ENCODE assay signal across 1 cellular context in the genomic region with DNA sequence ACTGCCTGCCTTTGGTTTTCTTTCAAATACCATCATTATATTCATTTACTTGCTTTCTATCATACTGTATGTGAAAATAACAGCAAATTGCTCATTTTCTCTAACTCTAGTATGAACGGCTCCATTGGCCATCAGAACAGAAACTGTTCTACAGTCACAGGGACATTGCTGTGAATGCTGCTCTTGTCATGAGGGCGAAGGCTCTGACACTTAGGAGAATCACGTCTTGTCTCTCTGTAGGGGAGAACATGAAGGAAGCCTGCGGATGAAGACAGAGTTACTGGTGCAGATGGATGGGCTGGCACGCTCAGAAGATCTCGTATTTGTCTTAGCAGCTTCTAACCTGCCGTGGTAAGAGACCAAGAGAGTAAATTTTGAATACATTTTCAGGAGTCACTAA.
TF ChIP-seq lines count a peak whose summit lies in the region.

No MANE protein-coding gene starts in this region.

TF ChIP-seq in WTC11, 78 proteins besides CTCF, POLR2A, EP300 and RAD21 (continued from another document):
- TF ChIP-seq, protein P1, sequence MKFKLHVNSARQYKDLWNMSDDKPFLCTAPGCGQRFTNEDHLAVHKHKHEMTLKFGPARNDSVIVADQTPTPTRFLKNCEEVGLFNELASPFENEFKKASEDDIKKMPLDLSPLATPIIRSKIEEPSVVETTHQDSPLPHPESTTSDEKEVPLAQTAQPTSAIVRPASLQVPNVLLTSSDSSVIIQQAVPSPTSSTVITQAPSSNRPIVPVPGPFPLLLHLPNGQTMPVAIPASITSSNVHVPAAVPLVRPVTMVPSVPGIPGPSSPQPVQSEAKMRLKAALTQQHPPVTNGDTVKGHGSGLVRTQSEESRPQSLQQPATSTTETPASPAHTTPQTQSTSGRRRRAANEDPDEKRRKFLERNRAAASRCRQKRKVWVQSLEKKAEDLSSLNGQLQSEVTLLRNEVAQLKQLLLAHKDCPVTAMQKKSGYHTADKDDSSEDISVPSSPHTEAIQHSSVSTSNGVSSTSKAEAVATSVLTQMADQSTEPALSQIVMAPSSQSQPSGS (CRISPR knock-in tag; IDR thresholded peaks at IDR 0.05; ENCODE audit: borderline replicate concordance, low read depth), result no peak
- no peak for TF ChIP-seq MXD4 (CRISPR knock-in tag; IDR thresholded peaks at IDR 0.05; ENCODE audit: borderline replicate concordance)
- no peak for TF ChIP-seq SMAD4 (CRISPR knock-in tag; IDR thresholded peaks at IDR 0.05)
- TF ChIP-seq NR2C2 (CRISPR knock-in tag; IDR thresholded peaks at IDR 0.05), result no peak
- TF ChIP-seq GTF2I (CRISPR knock-in tag; conservative IDR thresholded peaks at IDR 0.05), result no peak
- TF ChIP-seq, protein P2, sequence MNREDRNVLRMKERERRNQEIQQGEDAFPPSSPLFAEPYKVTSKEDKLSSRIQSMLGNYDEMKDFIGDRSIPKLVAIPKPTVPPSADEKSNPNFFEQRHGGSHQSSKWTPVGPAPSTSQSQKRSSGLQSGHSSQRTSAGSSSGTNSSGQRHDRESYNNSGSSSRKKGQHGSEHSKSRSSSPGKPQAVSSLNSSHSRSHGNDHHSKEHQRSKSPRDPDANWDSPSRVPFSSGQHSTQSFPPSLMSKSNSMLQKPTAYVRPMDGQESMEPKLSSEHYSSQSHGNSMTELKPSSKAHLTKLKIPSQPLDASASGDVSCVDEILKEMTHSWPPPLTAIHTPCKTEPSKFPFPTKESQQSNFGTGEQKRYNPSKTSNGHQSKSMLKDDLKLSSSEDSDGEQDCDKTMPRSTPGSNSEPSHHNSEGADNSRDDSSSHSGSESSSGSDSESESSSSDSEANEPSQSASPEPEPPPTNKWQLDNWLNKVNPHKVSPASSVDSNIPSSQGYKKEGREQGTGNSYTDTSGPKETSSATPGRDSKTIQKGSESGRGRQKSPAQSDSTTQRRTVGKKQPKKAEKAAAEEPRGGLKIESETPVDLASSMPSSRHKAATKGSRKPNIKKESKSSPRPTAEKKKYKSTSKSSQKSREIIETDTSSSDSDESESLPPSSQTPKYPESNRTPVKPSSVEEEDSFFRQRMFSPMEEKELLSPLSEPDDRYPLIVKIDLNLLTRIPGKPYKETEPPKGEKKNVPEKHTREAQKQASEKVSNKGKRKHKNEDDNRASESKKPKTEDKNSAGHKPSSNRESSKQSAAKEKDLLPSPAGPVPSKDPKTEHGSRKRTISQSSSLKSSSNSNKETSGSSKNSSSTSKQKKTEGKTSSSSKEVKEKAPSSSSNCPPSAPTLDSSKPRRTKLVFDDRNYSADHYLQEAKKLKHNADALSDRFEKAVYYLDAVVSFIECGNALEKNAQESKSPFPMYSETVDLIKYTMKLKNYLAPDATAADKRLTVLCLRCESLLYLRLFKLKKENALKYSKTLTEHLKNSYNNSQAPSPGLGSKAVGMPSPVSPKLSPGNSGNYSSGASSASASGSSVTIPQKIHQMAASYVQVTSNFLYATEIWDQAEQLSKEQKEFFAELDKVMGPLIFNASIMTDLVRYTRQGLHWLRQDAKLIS (CRISPR knock-in tag; IDR thresholded peaks at IDR 0.05; ENCODE audit: borderline replicate concordance), result no peak
- TF ChIP-seq KAT7 (CRISPR knock-in tag; IDR thresholded peaks at IDR 0.05; ENCODE audit: borderline replicate concordance), result no peak
- no peak for TF ChIP-seq JAZF1 (CRISPR knock-in tag; IDR thresholded peaks at IDR 0.05)
